Comparison of ENCODE assay signal across 7 cellular contexts in genomic region chr1:236753554-236753953, GRCh38. TPM values are rescaled to one million over a fixed set of nuclear protein-coding genes. Genes with fewer than 3 reads are reported as not detected.
DNase-seq lines count a peak whose midpoint lies in the region; ATAC-seq and TF ChIP-seq lines count a peak whose summit lies in the region.

No MANE protein-coding gene starts in this region.

- ATAC-seq in aorta (ENCODE audit: low FRiP score), result no peak

- no peak overlapping the region for H3K4me2 ChIP-seq in GM23248 (ENCODE audit: unreplicated experiment)

- H3K9me2 ChIP-seq in GM23248 (ENCODE audit: insufficient read depth), result no peaks in the 10 kb centered on the region

- H3K9me3 ChIP-seq in GM23248 (ENCODE audit: low read depth) (no peaks in the 10 kb centered on the region), aorta (ENCODE audit: control insufficient read depth, low read length) (no peaks in the 10 kb centered on the region)

- H3K27ac ChIP-seq in GM23248 (no peak overlapping the region), aorta (ENCODE audit: low read depth in 1 of 2, low read length in 2 of 2) (no peak overlapping the region)

- in situ Hi-C loops in GM23248 (cut with MboI), result loop anchor here (10.0 kb wide), 1 partner anchor 631 kb away; no protein-coding TSS in a partner anchor

- intact Hi-C loops in aorta (cut with DNase I), result no loop called here

- DNase-seq in GM23248 (peak; percentile 24), NCI-H460 (ENCODE audit: extremely low read depth, low read depth) (peak; percentile 69), epithelial cell of esophagus (ENCODE audit: low read depth) (peak; percentile 17), pons (ENCODE audit: low spot score) (peak; percentile 33), aorta (no peak)
- DNase-seq in activated CD4-positive, alpha-beta T cell treated with anti-CD3 and anti-CD28 coated beads, Interleukin-2, amount 50 U/mL, for 4 hours, result no peak
- no peak for DNase-seq in stimulated activated CD4-positive, alpha-beta T cell treated with anti-CD3 and anti-CD28 coated beads, Interleukin-4, amount 100 ng/mL, for 24 hours

- H3K9ac ChIP-seq in GM23248, result no peak overlapping the region

- H3K4me1 ChIP-seq in GM23248 (ENCODE audit: insufficient read depth), result no peaks in the 10 kb centered on the region
- H3K4me1 ChIP-seq in aorta (ENCODE audit: control insufficient read depth in 1 of 2, insufficient read depth in 2 of 2, low read length in 2 of 2), result no peaks in the 10 kb centered on the region

- 30 to 38% methylated on average over 4 of the region's 4 CpGs for WGBS in GM23248 (ENCODE audit: low coverage in 1 of 2, low lambda C conversion rate in 2 of 2, missing lambda C conversion rate in 2 of 2), 2 experiments
- WGBS in aorta, 2 donors, result 80 to 85% methylated on average over 4 of the region's 4 CpGs

- H3K36me3 ChIP-seq in GM23248 (ENCODE audit: low read depth) (no peaks in the 10 kb centered on the region), aorta (ENCODE audit: control insufficient read depth in 1 of 2, insufficient read depth in 2 of 2, low read length in 1 of 2) (peaks cover 2 to 11% of the 10 kb centered on the region in 2 donors)

- H2AFZ ChIP-seq in GM23248, result no peak overlapping the region

- no peaks in the 10 kb centered on the region for H3F3A ChIP-seq in GM23248 (ENCODE audit: insufficient read depth)

- TF ChIP-seq CTCF in epithelial cell of esophagus (IDR thresholded peaks at IDR 0.05; ENCODE audit: insufficient read depth, low read depth, low read length, missing control alignments), result peak; percentile 24

- H4K20me1 ChIP-seq in GM23248 (ENCODE audit: insufficient read depth), result no peaks in the 10 kb centered on the region

- H3K4me3 ChIP-seq in GM23248 (no peak overlapping the region), epithelial cell of esophagus (ENCODE audit: low read length) (no peak overlapping the region), aorta (ENCODE audit: low read length in 2 of 2) (no peak overlapping the region)

- H3K79me2 ChIP-seq in GM23248 (ENCODE audit: insufficient read depth), result no peaks in the 10 kb centered on the region

- H3K27me3 ChIP-seq in GM23248 (replicated peaks; ENCODE audit: insufficient read depth) (no peaks in the 10 kb centered on the region), aorta (ENCODE audit: control insufficient read depth in 1 of 2, insufficient read depth in 2 of 2, low read length in 1 of 2) (no peaks in the 10 kb centered on the region)

RNA-seq across cellular contexts. Expression of gene MTR, which starts 41.5 kb away (rescaled TPM):
- 20.0 and 25.9 TPM in 2 replicates for total RNA-seq in GM23248 (2014; rRNA removed; shearing (Covaris generic))
- polyA plus RNA-seq in GM23248 (2016; fragmentation: Nextera tagmentation; extraction: Ambion mirVana) (15.9 and 17.2 TPM in 2 replicates), aorta (1 to 10 TPM; 4.6 to 10.0 TPM)
- total RNA-seq in NCI-H460 (2014; rRNA removed; shearing (Covaris generic)), result 26.4 and 29.4 TPM in 2 replicates
- 34.1 and 36.7 TPM in 2 replicates for polyA plus RNA-seq in NCI-H460 (2014; cell fraction: nucleus; rRNA removed)
- total RNA-seq in aorta, result 10 to 100 TPM; 54.3 to 59.5 TPM

Comparison
In these comparisons a context has a peak if more than half of its experiments do, and no peak if none do; other contexts are left out.
1. DNase-seq: peak in GM23248 (single experiment), NCI-H460 (single experiment), epithelial cell of esophagus (single experiment) and pons (single experiment); none in activated CD4-positive, alpha-beta T cell treated with anti-CD3 and anti-CD28 coated beads, Interleukin-2, amount 50 U/mL, for 4 hours (0 of 2), stimulated activated CD4-positive, alpha-beta T cell treated with anti-CD3 and anti-CD28 coated beads, Interleukin-4, amount 100 ng/mL, for 24 hours (single experiment) and aorta (0 of 2).